27 cellular contexts compared by ENCODE assay signal in the genomic region with DNA sequence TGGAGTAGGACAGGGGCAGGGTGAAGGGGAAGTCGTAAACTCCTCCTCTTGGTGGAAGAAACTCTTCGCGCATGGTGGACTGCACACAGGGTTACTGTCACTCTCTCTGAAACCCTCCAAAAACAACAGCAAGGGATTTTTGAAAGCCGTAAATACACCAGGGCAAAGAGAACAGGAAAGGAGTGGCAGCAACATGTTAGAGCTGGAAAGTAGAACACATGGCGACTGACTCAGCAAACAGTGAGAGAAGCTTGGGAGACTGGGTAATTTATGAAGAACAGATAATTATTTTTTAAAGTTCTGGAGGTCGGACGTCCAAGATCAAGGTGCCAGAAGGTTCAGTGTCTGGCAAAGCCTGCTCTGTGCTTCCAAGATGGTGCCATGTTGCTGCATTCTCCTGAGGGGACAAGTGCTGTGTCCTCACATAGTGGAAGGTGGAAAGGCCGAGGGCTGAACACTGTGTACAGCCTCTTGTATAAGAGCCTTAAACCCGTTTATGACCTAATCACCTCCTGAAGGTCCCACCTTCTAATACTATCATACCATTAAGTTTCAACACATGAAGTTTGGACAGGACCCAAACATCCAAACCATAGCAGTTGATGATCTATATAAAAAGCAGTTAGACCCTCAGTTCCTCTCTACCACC. TPM values are rescaled to one million over a fixed set of nuclear protein-coding genes. Genes with fewer than 3 reads are reported as not detected.
DNase-seq lines count a peak whose midpoint lies in the region; ATAC-seq, FAIRE-seq and TF ChIP-seq lines count a peak whose summit lies in the region.
"Had no signal": no experiment of that assay in that cellular context is flagged by ENCODE, and none has a peak within 500 bp of the region (broad histone marks: within the 10 kb centered on the region; RNA-seq: fewer than 3 reads in every experiment).

No MANE protein-coding gene starts in this region.

- no peaks in the 10 kb centered on the region for H3K27me3 ChIP-seq in BLaER1
- H3K27me3 ChIP-seq in KMS-11 (ENCODE audit: insufficient read depth, low read depth) = no peaks in the 10 kb centered on the region
- H3K27me3 ChIP-seq in keratinocyte (ENCODE audit: control insufficient read depth, extremely low read depth, insufficient read depth, low read length) = no peaks in the 10 kb centered on the region
- H3K27me3 ChIP-seq in SJCRH30 = no peaks in the 10 kb centered on the region
- no peaks in the 10 kb centered on the region for H3K27me3 ChIP-seq in GM23338 (ENCODE audit: insufficient read depth)

- DNase-seq in coronary artery (ENCODE audit: low spot score) = peak; percentile 16
- no peak for DNase-seq in keratinocyte (ENCODE audit: low read depth, low spot score)
- no peak for DNase-seq in SJCRH30
- DNase-seq in activated effector memory CD4-positive, alpha-beta T cell treated with Interleukin-2 at 50 U/mL for 16 hours = no peak
- no peak for DNase-seq in GM23338 (ENCODE audit: low spot score)
- DNase-seq: AML-193, DND-41, GOT3, HFFc6, IMR-90, Karpas-422, NCI-H1105, NCI-H1436 treated with DMSO at 0.1 percent for 48 hours, NCI-H187 treated with DMSO at 0.1 percent for 48 hours, NCI-H2171 treated with DMSO at 0.1 percent for 48 hours, NCI-H345, NCI-H524, NCI-H748 treated with DMSO at 0.1 percent for 48 hours had no signal

- H3K9me3 Mint-ChIP-seq in GM23338 = peaks cover 16% of the 10 kb centered on the region

- no peak overlapping the region for H3K4me3 Mint-ChIP-seq in GM23338
- H3K4me3 Mint-ChIP-seq: CD8-positive, alpha-beta T cell; HFFc6 had no signal

- H3K27ac Mint-ChIP-seq in GM23338 = no peak overlapping the region
- H3K27ac Mint-ChIP-seq: CD8-positive, alpha-beta T cell; HFFc6 had no signal

- H3K4me2 ChIP-seq in BLaER1 (peak overlapping the region; percentile 49), KMS-11 (peak overlapping the region; percentile 29; the same call in 1 of the 2 replicates), keratinocyte (ENCODE audit: control insufficient read depth, extremely low read depth, insufficient read depth, low read depth, low read length) (peak overlapping the region; percentile 36), GM23338 (no peak overlapping the region)

- H3K9ac ChIP-seq in BLaER1 = no peak overlapping the region
- H3K9ac ChIP-seq in KMS-11 = no peak overlapping the region
- H3K9ac ChIP-seq in keratinocyte (ENCODE audit: control insufficient read depth, extremely low read depth, insufficient read depth, low read length) = no peak overlapping the region

- H4K20me1 ChIP-seq in BLaER1 (no peaks in the 10 kb centered on the region), KMS-11 (ENCODE audit: insufficient read depth) (no peaks in the 10 kb centered on the region), keratinocyte (ENCODE audit: control insufficient read depth, extremely low read depth, insufficient read depth, low read length) (no peaks in the 10 kb centered on the region), GM23338 (replicated peaks; ENCODE audit: insufficient read depth) (no peaks in the 10 kb centered on the region; the same call in 1 of the 2 replicates)

- no peak for ATAC-seq in GM23338
- ATAC-seq: CD8-positive, alpha-beta T cell; SK-N-SH treated with all-trans-retinoic acid at 6 μM for 48 hours had no signal

- H3K79me2 ChIP-seq in KMS-11 (ENCODE audit: insufficient read depth, low read depth) = no peaks in the 10 kb centered on the region
- no peaks in the 10 kb centered on the region for H3K79me2 ChIP-seq in keratinocyte (ENCODE audit: control insufficient read depth, insufficient read depth, low read length)
- H3K79me2 ChIP-seq in GM23338 (replicated peaks; ENCODE audit: insufficient read depth) = no peaks in the 10 kb centered on the region

- H3K4me1 ChIP-seq in BLaER1 (peaks cover 50% of the 10 kb centered on the region), KMS-11 (ENCODE audit: low read depth, poor library complexity, severe bottlenecking) (peaks cover 14% of the 10 kb centered on the region), keratinocyte (ENCODE audit: control insufficient read depth, extremely low read depth, insufficient read depth, low read length) (peaks cover 7% of the 10 kb centered on the region), SJCRH30 (no peaks in the 10 kb centered on the region), GM23338 (ENCODE audit: insufficient read depth) (no peaks in the 10 kb centered on the region; the same call in 1 of the 2 replicates)
- H3K4me1 ChIP-seq: HAP-1 had no signal

- no peaks in the 10 kb centered on the region for H3K9me1 ChIP-seq in keratinocyte (ENCODE audit: control insufficient read depth, extremely low read depth, insufficient read depth, low read length)

- peaks cover 7% of the 10 kb centered on the region; the same call in 2 of the 3 replicates for H3K4me1 Mint-ChIP-seq in GM23338

- H3K27ac ChIP-seq in BLaER1 (peak overlapping the region; percentile 5; the same call in 1 of the 2 replicates), KMS-11 (no peak overlapping the region), coronary artery (no peak overlapping the region), keratinocyte (ENCODE audit: control insufficient read depth, insufficient read depth, low read length) (no peak overlapping the region), SJCRH30 (no peak overlapping the region), GM23338 (ENCODE audit: low read depth) (no peak overlapping the region)
- H3K27ac ChIP-seq: C4-2B had no signal

- H3K9me3 ChIP-seq in BLaER1 (peaks cover 32% of the 10 kb centered on the region), keratinocyte (ENCODE audit: control insufficient read depth, low read depth, low read length) (no peaks in the 10 kb centered on the region), SJCRH30 (replicated peaks) (no peaks in the 10 kb centered on the region)
- H3K9me3 ChIP-seq: HAP-1 had no signal

- TF ChIP-seq CTCF in KMS-11 (conservative IDR thresholded peaks at IDR 0.05; ENCODE audit: low read depth, low read length) (no peak), coronary artery (IDR thresholded peaks at IDR 0.05) (no peak), keratinocyte (optimal IDR thresholded peaks at IDR 0.05 in 1 of 3, IDR thresholded peaks at IDR 0.05 in 1 of 3, conservative IDR thresholded peaks at IDR 0.05 in 1 of 3; ENCODE audit: extremely low read depth in 1 of 3, insufficient read depth in 2 of 3, low read length in 3 of 3) (no peak), GM23338 (conservative IDR thresholded peaks at IDR 0.05; ENCODE audit: low read depth in 2 of 2) (no peak)

- FAIRE-seq in keratinocyte (lab: Jason Lieb, UNC) = peak; percentile 85
- FAIRE-seq: A204.1, RCC 7860 had no signal

- H3K36me3 ChIP-seq in BLaER1 = no peaks in the 10 kb centered on the region
- no peaks in the 10 kb centered on the region for H3K36me3 ChIP-seq in KMS-11 (ENCODE audit: insufficient read depth)
- no peaks in the 10 kb centered on the region for H3K36me3 ChIP-seq in keratinocyte (ENCODE audit: control insufficient read depth in 2 of 2, extremely low read depth in 1 of 2, insufficient read depth in 2 of 2, low read length in 2 of 2)
- no peaks in the 10 kb centered on the region for H3K36me3 ChIP-seq in SJCRH30
- peaks cover 8% of the 10 kb centered on the region; the same call in 1 of the 2 replicates for H3K36me3 ChIP-seq in GM23338 (ENCODE audit: insufficient read depth)
- H3K36me3 ChIP-seq: HAP-1 had no signal

- no peaks in the 10 kb centered on the region for H3F3A ChIP-seq in GM23338 (replicated peaks; ENCODE audit: low read depth)

- peaks cover 8% of the 10 kb centered on the region; the same call in 1 of the 3 replicates for H3K36me3 Mint-ChIP-seq in GM23338 (ENCODE audit: low read depth)
- H3K36me3 Mint-ChIP-seq: CD8-positive, alpha-beta T cell had no signal

- no peaks in the 10 kb centered on the region for H3K9me2 ChIP-seq in GM23338 (ENCODE audit: insufficient read depth)

- H2AFZ ChIP-seq in KMS-11 (ENCODE audit: low read depth) (no peak overlapping the region), keratinocyte (ENCODE audit: control insufficient read depth, low read length) (peak overlapping the region; percentile 55), GM23338 (no peak overlapping the region)

- dilution Hi-C loops in keratinocyte (cut with MboI; ENCODE audit: extremely low pct_ligation_motif_present, low sequenced_read_pairs) = no loop called here

- H3K27me3 Mint-ChIP-seq in GM23338 (ENCODE audit: insufficient read depth, low read depth, poor library complexity) = peaks cover 12% of the 10 kb centered on the region

- no peak overlapping the region for H3K4me3 ChIP-seq in BLaER1
- H3K4me3 ChIP-seq in KMS-11 (IDR thresholded peaks at IDR 0.05; ENCODE audit: insufficient read depth, low read depth, low read length) = no peak overlapping the region
- no peak overlapping the region for H3K4me3 ChIP-seq in coronary artery
- H3K4me3 ChIP-seq in keratinocyte (ENCODE audit: control insufficient read depth in 2 of 3, extremely low read depth in 1 of 3, insufficient read depth in 2 of 3, low read depth in 1 of 3, low read length in 3 of 3) = no peak overlapping the region
- no peak overlapping the region for H3K4me3 ChIP-seq in SJCRH30
- no peak overlapping the region for H3K4me3 ChIP-seq in GM23338
- H3K4me3 ChIP-seq: HAP-1 had no signal

RNA-seq across cellular contexts. Expression of a gene that starts 22.5 kb away (rescaled TPM):
- polyA plus RNA-seq in keratinocyte (not detected in 3 replicates), GM23338 (2016; fragmentation: Nextera tagmentation; extraction: Ambion mirVana) (not detected in 2 replicates)
- not detected for polyA plus RNA-seq in keratinocyte (2011; ENCODE audit: low read depth)
- not detected in 2 replicates for polyA plus RNA-seq in keratinocyte (2011; cell fraction: cytosol; rRNA removed)
- not detected in 2 replicates for polyA plus RNA-seq in keratinocyte (2011; cell fraction: nucleus; rRNA removed)
- not detected in 2 replicates for polyA plus RNA-seq in keratinocyte (2012; ENCODE audit: low replicate concordance)
- not detected in 3 replicates for polyA minus RNA-seq in keratinocyte
- not detected for polyA minus RNA-seq in keratinocyte (2011; cell fraction: cytosol; rRNA and poly(A)+ RNA removed)
- polyA minus RNA-seq in keratinocyte (2011; cell fraction: nucleus; rRNA and poly(A)+ RNA removed) = not detected in 2 replicates
- not detected in 2 replicates for total RNA-seq in SJCRH30 (2014; rRNA removed; shearing (Covaris generic))
- total RNA-seq in GM23338 (2014; rRNA removed; shearing (Covaris generic)) = not detected in 2 replicates
- total RNA-seq: CD8-positive, alpha-beta T cell; HFFc6; IMR-90 had no signal
- polyA plus RNA-seq: AG04450, IMR-90 had no signal

RNA-seq across cellular contexts. Expression of a gene that starts 43.1 kb away (rescaled TPM):
- not detected in 3 replicates for polyA plus RNA-seq in keratinocyte
- not detected for polyA plus RNA-seq in keratinocyte (2011; ENCODE audit: low read depth)
- not detected in 2 replicates for polyA plus RNA-seq in keratinocyte (2011; cell fraction: cytosol; rRNA removed)
- not detected in 2 replicates for polyA plus RNA-seq in keratinocyte (2011; cell fraction: nucleus; rRNA removed)
- not detected in 2 replicates for polyA plus RNA-seq in keratinocyte (2012; ENCODE audit: low replicate concordance)
- polyA minus RNA-seq in keratinocyte = not detected in 3 replicates
- polyA minus RNA-seq in keratinocyte (2011; cell fraction: cytosol; rRNA and poly(A)+ RNA removed) = not detected
- not detected in 2 replicates for polyA minus RNA-seq in keratinocyte (2011; cell fraction: nucleus; rRNA and poly(A)+ RNA removed)
- total RNA-seq in SJCRH30 (2014; rRNA removed; shearing (Covaris generic)) = not detected in 2 replicates
- total RNA-seq in GM23338 (2014; rRNA removed; shearing (Covaris generic)) = not detected in 2 replicates
- polyA plus RNA-seq in GM23338 (2016; fragmentation: Nextera tagmentation; extraction: Ambion mirVana) = not detected in 2 replicates
- total RNA-seq: CD8-positive, alpha-beta T cell; HFFc6; IMR-90 had no signal
- polyA plus RNA-seq: AG04450, IMR-90 had no signal

RNA-seq across cellular contexts. Expression of a gene that starts 46.9 kb away (rescaled TPM):
- not detected in 3 replicates for polyA plus RNA-seq in keratinocyte
- polyA plus RNA-seq in keratinocyte (2011; ENCODE audit: low read depth) = not detected
- polyA plus RNA-seq in keratinocyte (2011; cell fraction: cytosol; rRNA removed) = 0.05 TPM in 1 of 2 replicates, not detected in the other
- not detected in 2 replicates for polyA plus RNA-seq in keratinocyte (2011; cell fraction: nucleus; rRNA removed)
- 0.23 TPM in 1 of 2 replicates, not detected in the other for polyA plus RNA-seq in keratinocyte (2012; ENCODE audit: low replicate concordance)
- polyA minus RNA-seq in keratinocyte = not detected in 3 replicates
- polyA minus RNA-seq in keratinocyte (2011; cell fraction: cytosol; rRNA and poly(A)+ RNA removed) = not detected
- not detected in 2 replicates for polyA minus RNA-seq in keratinocyte (2011; cell fraction: nucleus; rRNA and poly(A)+ RNA removed)
- not detected in 2 replicates for total RNA-seq in SJCRH30 (2014; rRNA removed; shearing (Covaris generic))
- total RNA-seq in GM23338 (2014; rRNA removed; shearing (Covaris generic)) = 0.12 TPM in 1 of 2 replicates, not detected in the other
- polyA plus RNA-seq in GM23338 (2016; fragmentation: Nextera tagmentation; extraction: Ambion mirVana) = 0.09 and 0.16 TPM in 2 replicates
- total RNA-seq: CD8-positive, alpha-beta T cell; HFFc6; IMR-90 had no signal
- polyA plus RNA-seq: AG04450, IMR-90 had no signal
